8 cellular contexts compared by ENCODE assay signal in genomic region chr9:105064248-105065118, GRCh38.
A peak's percentile ranks its signal among the peaks of the same experiment; 100 is the strongest.
DNase-seq lines count a peak whose midpoint lies in the region; TF ChIP-seq lines count a peak whose summit lies in the region.

No MANE protein-coding gene starts in this region.

- H3K36me3 Mint-ChIP-seq in activated naive CD4-positive, alpha-beta T cell treated with anti-CD3 and anti-CD28 coated beads, Interleukin-2, amount 10 ng/mL, durations not matched to agents 7 days and 5 days = no peaks in the 10 kb centered on the region

- CTCF ChIA-PET in activated naive CD4-positive, alpha-beta T cell treated with anti-CD3 and anti-CD28 coated beads, Interleukin-2, amount 10 ng/mL, durations not matched to agents 7 days and 5 days (lab: Charles Lee) = no interaction called here

- peaks cover 2% of the 10 kb centered on the region for H3K4me1 Mint-ChIP-seq in activated naive CD4-positive, alpha-beta T cell treated with anti-CD3 and anti-CD28 coated beads, Interleukin-2, amount 10 ng/mL, durations not matched to agents 7 days and 5 days

- no peak for TF ChIP-seq CTCF in AG09309 (IDR thresholded peaks at IDR 0.05; ENCODE audit: control insufficient read depth, insufficient read depth, low read depth, low read length, missing control alignments)

- H3K27ac Mint-ChIP-seq in activated naive CD4-positive, alpha-beta T cell treated with anti-CD3 and anti-CD28 coated beads, Interleukin-2, amount 10 ng/mL, durations not matched to agents 7 days and 5 days = no peak overlapping the region

- intact Hi-C loops in cardiac septum (cut with DNase I) = loop anchor here (2.0 to 10.0 kb wide), 2 partner anchors 74 to 200 kb away; no protein-coding TSS in a partner anchor
- intact Hi-C loops in posterior cingulate gyrus (cut with DNase I) = loop anchor here (10.0 kb wide), 1 partner anchor 180 kb away; the partner anchor contains the start of gene SLC44A1

- DNase-seq in AG09309 (ENCODE audit: low read depth) = peak; percentile 91
- DNase-seq in GOT3 (lab: John Stamatoyannopoulos, UW) = peak; percentile 6
- DNase-seq in NCI-H2196 (lab: John Stamatoyannopoulos, UW; ENCODE audit: unreplicated experiment) = peak; percentile 90
- peak; percentile 96 for DNase-seq in amniotic epithelial cell (ENCODE audit: low read depth)
- DNase-seq in cardiac septum (ENCODE audit: low spot score) = peak; percentile 93
- DNase-seq in posterior cingulate gyrus = peak; percentile 64 to 97 (median 76)
- DNase-seq in GM19240 (ENCODE audit: insufficient read length, low spot score) = no peak
- no peak for DNase-seq in activated naive CD4-positive, alpha-beta T cell treated with anti-CD3 and anti-CD28 coated beads, Interleukin-2, amount 10 ng/mL, durations not matched to agents 7 days and 5 days

- H3K27me3 Mint-ChIP-seq in activated naive CD4-positive, alpha-beta T cell treated with anti-CD3 and anti-CD28 coated beads, Interleukin-2, amount 10 ng/mL, durations not matched to agents 7 days and 5 days = peaks cover 23% of the 10 kb centered on the region

- no peak overlapping the region for H3K4me3 ChIP-seq in AG09309 (ENCODE audit: control insufficient read depth, low read depth, low read length)

- no peaks in the 10 kb centered on the region for H3K9me3 Mint-ChIP-seq in activated naive CD4-positive, alpha-beta T cell treated with anti-CD3 and anti-CD28 coated beads, Interleukin-2, amount 10 ng/mL, durations not matched to agents 7 days and 5 days

- H3K4me3 Mint-ChIP-seq in activated naive CD4-positive, alpha-beta T cell treated with anti-CD3 and anti-CD28 coated beads, Interleukin-2, amount 10 ng/mL, durations not matched to agents 7 days and 5 days = no peak overlapping the region

Comparison
In these comparisons a context has a peak if more than half of its experiments do, and no peak if none do; other contexts are left out.
1. DNase-seq: peak in AG09309 (single experiment), GOT3 (single experiment), NCI-H2196 (single experiment), amniotic epithelial cell (single experiment), cardiac septum (single experiment) and posterior cingulate gyrus (10 of 10); none in GM19240 (single experiment) and activated naive CD4-positive, alpha-beta T cell treated with anti-CD3 and anti-CD28 coated beads, Interleukin-2, amount 10 ng/mL, durations not matched to agents 7 days and 5 days (single experiment).